Comparison of ENCODE assay signal across 8 cellular contexts in the genomic region with DNA sequence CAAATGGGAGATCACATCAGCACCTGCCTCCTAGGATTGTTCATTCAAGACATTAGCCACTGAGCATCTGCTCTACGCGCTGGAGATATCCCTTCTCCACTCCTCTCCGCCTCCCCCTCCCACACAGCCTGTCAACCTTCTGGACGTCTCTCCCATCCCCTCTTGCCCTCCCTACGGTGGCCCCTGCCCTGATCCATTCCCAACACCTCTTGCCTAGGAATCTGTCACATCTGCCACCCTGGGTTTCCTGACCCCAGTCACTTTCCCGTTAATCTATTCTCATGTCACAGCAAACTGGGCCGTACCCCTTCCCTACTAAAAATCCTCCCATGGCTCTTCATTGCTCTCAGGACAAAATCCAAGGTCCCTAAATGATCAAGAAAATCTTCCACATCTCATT. TPM values are rescaled to one million over a fixed set of nuclear protein-coding genes. Genes with fewer than 3 reads are reported as not detected.
A peak's percentile ranks its signal among the peaks of the same experiment; 100 is the strongest.
DNase-seq lines count a peak whose midpoint lies in the region; ATAC-seq and TF ChIP-seq lines count a peak whose summit lies in the region.

No MANE protein-coding gene starts in this region.

- H3K27ac ChIP-seq in RWPE2 (ENCODE audit: poor library complexity, severe bottlenecking) (no peak overlapping the region), gastrocnemius medialis (peak overlapping the region; percentile 84 to 99 (median 92))

- in situ Hi-C loops in gastrocnemius medialis (cut with MboI; ENCODE audit: low sequenced_read_pairs in 4 of 4): loop anchor here in 1 of 4 donors (25.0 kb wide), 1 partner anchor 1161 kb away; no protein-coding TSS in a partner anchor

- intact Hi-C loops in left ventricle myocardium superior (cut with micrococcal nuclease) (no loop called here), gastrocnemius medialis (cut with DNase I; ENCODE audit: low total_unique reads) (loop anchor here (10.0 kb wide), 1 partner anchor 441 kb away; no protein-coding TSS in a partner anchor)

- DNase-seq in RWPE2 (ENCODE audit: low spot score): no peak
- DNase-seq in left ventricle myocardium superior: no peak
- no peak for DNase-seq in gastrocnemius medialis
- DNase-seq in AG20443 (ENCODE audit: low spot score): no peak

- no peak for TF ChIP-seq POLR2A in gastrocnemius medialis (IDR thresholded peaks at IDR 0.05)

- no peak for ATAC-seq in RWPE2 (ENCODE audit: low read depth)
- peak; percentile 20 for ATAC-seq in left ventricle myocardium superior
- peak in 1 of 2 donors; percentile 26 for ATAC-seq in gastrocnemius medialis
- ATAC-seq in GM18909 (IDR thresholded peaks at IDR 0.05; ENCODE audit: poor library complexity, unreplicated experiment): no peak
- no peak for ATAC-seq in HG03097 (IDR thresholded peaks at IDR 0.05; ENCODE audit: low FRiP score, unreplicated experiment)
- ATAC-seq in HG03521 (IDR thresholded peaks at IDR 0.05; ENCODE audit: unreplicated experiment): no peak

- H3K9me3 ChIP-seq in RWPE2 (ENCODE audit: severe bottlenecking): no peaks in the 10 kb centered on the region
- no peaks in the 10 kb centered on the region for H3K9me3 ChIP-seq in gastrocnemius medialis

- no peak for TF ChIP-seq CTCF in GM12875 (IDR thresholded peaks at IDR 0.05; ENCODE audit: borderline replicate concordance, insufficient read depth, low read depth, low read length)
- no peak for TF ChIP-seq CTCF in RWPE2 (IDR thresholded peaks at IDR 0.05; ENCODE audit: poor library complexity, severe bottlenecking)
- TF ChIP-seq CTCF in gastrocnemius medialis (IDR thresholded peaks at IDR 0.05 in 4 of 5, conservative IDR thresholded peaks at IDR 0.05 in 1 of 5): no peak

- H3K36me3 ChIP-seq in RWPE2 (ENCODE audit: low read depth) (peaks cover 9% of the 10 kb centered on the region), gastrocnemius medialis (peaks cover 0 to 33% of the 10 kb centered on the region in 2 donors)

- no peaks in the 10 kb centered on the region for H3K27me3 ChIP-seq in RWPE2 (ENCODE audit: insufficient read depth, poor library complexity, severe bottlenecking)
- H3K27me3 ChIP-seq in gastrocnemius medialis: no peaks in the 10 kb centered on the region

- H3K4me3 ChIP-seq in GM12875 (ENCODE audit: low read depth, low read length) (peak overlapping the region; percentile 81), RWPE2 (ENCODE audit: severe bottlenecking) (peak overlapping the region; percentile 54), gastrocnemius medialis (peak overlapping the region; percentile 65 to 93 (median 84))

- H3K4me1 ChIP-seq in RWPE2 (ENCODE audit: insufficient read depth, poor library complexity, severe bottlenecking) (no peaks in the 10 kb centered on the region), gastrocnemius medialis (peaks cover 53 to 73% of the 10 kb centered on the region in 2 donors)

RNA-seq across cellular contexts. Expression of a gene that starts 10.3 kb away (rescaled TPM):
- 27.3 TPM for total RNA-seq in left ventricle myocardium superior
- total RNA-seq in gastrocnemius medialis: 10 to 100 TPM; 39.6 to 68.7 (median 61.8) TPM

RNA-seq across cellular contexts. Expression of a gene that starts 22.5 kb away (rescaled TPM):
- total RNA-seq in left ventricle myocardium superior (57.3 TPM), gastrocnemius medialis (10 to 100 TPM; 40.4 to 79.4 (median 67.0) TPM)

RNA-seq across cellular contexts. Expression of a gene that starts 45.0 kb away (rescaled TPM):
- total RNA-seq in left ventricle myocardium superior: not detected
- total RNA-seq in gastrocnemius medialis: not detected
